29 cellular contexts compared by ENCODE assay signal in genomic region chr4:128684031-128684430, GRCh38.
"Had no signal": no experiment of that assay in that cellular context is flagged by ENCODE, and none has a peak within 500 bp of the region (broad histone marks: within the 10 kb centered on the region; RNA-seq: fewer than 3 reads in every experiment).

No MANE protein-coding gene starts in this region.

- H3K27ac ChIP-seq: breast epithelium, dorsolateral prefrontal cortex, esophagus squamous epithelium, gastroesophageal sphincter, left lung, sigmoid colon, uterus had no signal

- H3K27me3 Mint-ChIP-seq: naive B cell; stimulated activated naive B cell treated with anti-CD40 and anti-IgM and Interleukin-4, amounts not matched to agents 10 μg/mL and 1 μg/mL and 100 μg/mL, for 72 hours had no signal

- H3K9me3 ChIP-seq: breast epithelium, gastroesophageal sphincter, left lung, sigmoid colon, uterus had no signal

- ATAC-seq: activated CD4-positive, alpha-beta T cell treated with anti-CD3 and anti-CD28 coated beads for 36 hours; activated T-cell treated with anti-CD3 and anti-CD28 coated beads, Interleukin-2, amount 50 U/mL, for 4 hours; gastroesophageal sphincter; left lung had no signal

- H3K4me3 Mint-ChIP-seq: activated B cell treated with CpG ODN at 0.5 μM for 24 hours; activated CD4-positive, alpha-beta T cell treated with anti-CD3 and anti-CD28 coated beads for 36 hours; activated naive CD8-positive, alpha-beta T cell treated with anti-CD3 and anti-CD28 coated beads for 36 hours; activated T-cell treated with anti-CD3 and anti-CD28 coated beads, Interleukin-2, amount 50 U/mL, for 4 hours; central memory CD8-positive, alpha-beta T cell; neural crest cell; stimulated activated naive B cell treated with anti-CD40 and anti-IgM and Interleukin-4, amounts not matched to agents 10 μg/mL and 1 μg/mL and 100 μg/mL, for 72 hours had no signal

- H3K36me3 ChIP-seq: breast epithelium, esophagus squamous epithelium, gastroesophageal sphincter, left lung, sigmoid colon, uterus had no signal

- H3K27ac Mint-ChIP-seq: activated B cell treated with CpG ODN at 0.5 μM for 24 hours; activated CD4-positive, alpha-beta T cell treated with anti-CD3 and anti-CD28 coated beads for 36 hours; activated naive CD8-positive, alpha-beta T cell treated with anti-CD3 and anti-CD28 coated beads for 36 hours; activated T-helper 2 cell treated with anti-CD3 and anti-CD28 coated beads, Interferon-gamma antibody, Interleukin-2, Interleukin-4, amounts not matched to agents 10 μg/mL and 5 μg/mL and 100 μg/mL, durations not matched to agents 14 hours and 24 hours and 36 hours; stimulated activated naive B cell treated with anti-CD40 and anti-IgM and Interleukin-4, amounts not matched to agents 10 μg/mL and 1 μg/mL and 100 μg/mL, for 72 hours had no signal

- H3K4me3 ChIP-seq: breast epithelium, dorsolateral prefrontal cortex, esophagus squamous epithelium, gastroesophageal sphincter, left lung, lung, sigmoid colon, smooth muscle cell, uterus had no signal

- H3K4me2 ChIP-seq: smooth muscle cell had no signal

- DNase-seq: activated B cell treated with CpG ODN at 0.5 μM for 24 hours; activated CD4-positive, alpha-beta T cell treated with anti-CD3 and anti-CD28 coated beads for 36 hours; activated CD4-positive, alpha-beta T cell treated with anti-CD3 and anti-CD28 coated beads, Interleukin-2, amount 50 U/mL, for 4 hours; activated CD8-positive, alpha-beta memory T cell treated with anti-CD3 and anti-CD28 coated beads, Interleukin-2, amount 50 U/mL, for 48 hours; activated naive CD4-positive, alpha-beta T cell treated with Interleukin-2 at 50 U/mL for 16 hours; activated naive CD8-positive, alpha-beta T cell treated with anti-CD3 and anti-CD28 coated beads for 36 hours; activated T-cell treated with anti-CD3 and anti-CD28 coated beads, Interleukin-2, amount 50 U/mL, for 4 hours; dorsolateral prefrontal cortex; esophagus squamous epithelium; head of caudate nucleus; kidney glomerular epithelial cell; left lung; naive B cell; occipital lobe; posterior cingulate gyrus; sigmoid colon; stimulated activated CD4-positive, alpha-beta T cell treated with anti-CD3 and anti-CD28 coated beads, Interleukin-15, amount 100 ng/mL, for 24 hours; stimulated activated naive B cell treated with anti-CD40 and anti-IgM and Interleukin-4, amounts not matched to agents 10 μg/mL and 1 μg/mL and 100 μg/mL, for 72 hours; T1000; trophoblast cell; uterus had no signal

- H3K9me3 Mint-ChIP-seq: activated B cell treated with CpG ODN at 0.5 μM for 24 hours; activated naive CD8-positive, alpha-beta T cell treated with anti-CD3 and anti-CD28 coated beads for 36 hours; activated T-helper 2 cell treated with anti-CD3 and anti-CD28 coated beads, Interferon-gamma antibody, Interleukin-2, Interleukin-4, amounts not matched to agents 10 μg/mL and 5 μg/mL and 100 μg/mL, durations not matched to agents 14 hours and 24 hours and 36 hours; central memory CD8-positive, alpha-beta T cell had no signal

- H3K36me3 Mint-ChIP-seq: activated naive CD8-positive, alpha-beta T cell treated with anti-CD3 and anti-CD28 coated beads for 36 hours; naive B cell; stimulated activated naive B cell treated with anti-CD40 and anti-IgM and Interleukin-4, amounts not matched to agents 10 μg/mL and 1 μg/mL and 100 μg/mL, for 72 hours had no signal

- H3K4me1 ChIP-seq: breast epithelium, esophagus squamous epithelium, gastroesophageal sphincter, left lung, uterus had no signal

- H3K27me3 ChIP-seq: breast epithelium, esophagus squamous epithelium, gastroesophageal sphincter, left lung, sigmoid colon, uterus had no signal

- H3K4me1 Mint-ChIP-seq: activated naive CD8-positive, alpha-beta T cell treated with anti-CD3 and anti-CD28 coated beads for 36 hours; central memory CD8-positive, alpha-beta T cell had no signal

- FAIRE-seq: colon had no signal
